1 cellular context compared by ENCODE assay signal in the genomic region with DNA sequence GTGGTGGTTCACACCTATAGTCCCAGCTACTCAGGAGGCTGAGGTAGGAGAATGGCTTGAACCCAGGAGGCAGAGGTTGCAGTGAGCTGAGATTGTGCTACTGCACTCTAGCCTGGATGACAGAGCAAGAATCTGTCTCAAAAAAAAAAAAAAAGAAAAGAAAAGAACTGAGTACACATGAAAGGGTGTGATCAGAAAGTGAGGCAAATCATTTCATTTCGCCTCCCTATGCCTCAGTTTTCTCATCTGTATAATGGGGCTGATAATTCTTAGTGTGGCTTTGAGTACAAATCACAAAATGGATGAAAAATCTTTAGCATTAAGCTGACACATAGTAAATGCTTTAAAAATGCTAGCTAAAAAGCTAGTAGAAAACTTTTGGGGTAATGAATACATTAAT. TPM values are rescaled to one million over a fixed set of nuclear protein-coding genes. Genes with fewer than 3 reads are reported as not detected.
"Had no signal": no experiment of that assay in that cellular context is flagged by ENCODE, and none has a peak within 500 bp of the region (broad histone marks: within the 10 kb centered on the region; RNA-seq: fewer than 3 reads in every experiment).

No MANE protein-coding gene starts in this region.

RNA-seq across cellular contexts. Expression of a gene that starts 19.8 kb away (rescaled TPM):
- polyA plus RNA-seq: IgD-negative memory B cell had no signal
